16 cellular contexts compared by ENCODE assay signal in the genomic region with DNA sequence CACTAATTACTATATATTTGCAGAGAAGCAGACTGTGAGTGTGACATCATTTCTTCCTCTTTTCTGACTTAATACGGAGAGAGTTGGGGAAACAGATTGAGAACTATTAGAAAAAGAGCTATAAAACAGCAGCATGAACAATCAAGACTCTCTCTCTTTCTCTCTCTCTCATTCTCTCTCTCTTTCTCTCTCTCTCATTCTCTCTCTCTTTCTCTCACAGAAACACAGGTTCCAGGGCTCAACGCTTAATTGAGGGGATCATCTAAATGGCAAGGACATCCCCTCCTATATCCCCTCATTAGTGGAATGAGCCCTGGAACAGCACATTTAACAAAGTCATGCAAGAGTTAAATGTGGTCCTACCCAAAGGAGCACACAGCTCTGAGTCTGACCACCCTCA.
DNase-seq lines count a peak whose midpoint lies in the region; ATAC-seq and TF ChIP-seq lines count a peak whose summit lies in the region.
"Had no signal": no experiment of that assay in that cellular context is flagged by ENCODE, and none has a peak within 500 bp of the region (broad histone marks: within the 10 kb centered on the region; RNA-seq: fewer than 3 reads in every experiment).

No MANE protein-coding gene starts in this region.

- H3K36me3 ChIP-seq in HEK293 (ENCODE audit: control insufficient read depth in 2 of 2, insufficient read depth in 1 of 2, low read length in 2 of 2) (no peaks in the 10 kb centered on the region), trophoblast cell (ENCODE audit: control insufficient read depth in 1 of 2, insufficient read depth in 2 of 2, low read length in 2 of 2) (peaks cover 0 to 1% of the 10 kb centered on the region in 2 experiments)
- H3K36me3 ChIP-seq: HAP-1 had no signal

- no peaks in the 10 kb centered on the region for H3K27me3 ChIP-seq in trophoblast cell (ENCODE audit: insufficient read depth, low read length)

- no peaks in the 10 kb centered on the region for H3K4me1 ChIP-seq in HEK293 (ENCODE audit: control insufficient read depth, insufficient read depth, low read length)
- H3K4me1 ChIP-seq in trophoblast cell (ENCODE audit: control insufficient read depth in 1 of 2, insufficient read depth in 2 of 2, low read length in 2 of 2), result peaks cover 14 to 17% of the 10 kb centered on the region in 2 experiments
- H3K4me1 ChIP-seq: HAP-1 had no signal

- CTCF ChIA-PET in HEK293 (lab: Yijun Ruan, JAX), result no interaction called here

- H3K14ac ChIP-seq in trophoblast cell (ENCODE audit: low read length), result no peak overlapping the region

- DNase-seq in CD14-positive monocyte (ENCODE audit: low spot score), result no peak
- no peak for DNase-seq in trophoblast cell
- DNase-seq in naive thymus-derived CD8-positive, alpha-beta T cell, result no peak
- DNase-seq in GM10266 (ENCODE audit: extremely low spot score), result no peak
- DNase-seq: C1 segment of cervical spinal cord; Caco-2; CD4-positive, CD25-positive, alpha-beta regulatory T cell; CD8-positive, alpha-beta T cell; DMS153; DND-41; GDM1; GOT3 had no signal

- no peak overlapping the region for H4K12ac ChIP-seq in trophoblast cell (ENCODE audit: low read depth, low read length)

- intact Hi-C loops in CD14-positive monocyte (cut with micrococcal nuclease), result no loop called here
- intact Hi-C loops in dendritic cell treated with granulocyte-macrophage colony-stimulating factor and Interleukin-4, amounts not matched to agents 40 ng/mL and 50 ng/mL, for 4 days (cut with micrococcal nuclease), result no loop called here

- H3K79me1 ChIP-seq in trophoblast cell (ENCODE audit: low read length), result peaks cover 9% of the 10 kb centered on the region

- no CpG with 5 or more reads among the region's 2 CpGs for WGBS in trophoblast cell (ENCODE audit: extremely low coverage, insufficient coverage, insufficient read length)

- H3K4me3 Mint-ChIP-seq in CD14-positive monocyte, result peak overlapping the region in 1 of 2 donors; percentile 13
- H3K4me3 Mint-ChIP-seq in dendritic cell treated with granulocyte-macrophage colony-stimulating factor and Interleukin-4, amounts not matched to agents 40 ng/mL and 50 ng/mL, for 4 days, result peak overlapping the region; percentile 4
- no peak overlapping the region for H3K4me3 Mint-ChIP-seq in naive thymus-derived CD8-positive, alpha-beta T cell
- H3K4me3 Mint-ChIP-seq: CD4-positive, CD25-positive, alpha-beta regulatory T cell; CD8-positive, alpha-beta T cell had no signal

- no peak overlapping the region for H3K23ac ChIP-seq in trophoblast cell (ENCODE audit: low read length)

- no peak for ATAC-seq in GM18520 (IDR thresholded peaks at IDR 0.05; ENCODE audit: unreplicated experiment)
- no peak for ATAC-seq in naive thymus-derived CD8-positive, alpha-beta T cell
- ATAC-seq: CD8-positive, alpha-beta T cell had no signal

- no peak overlapping the region for H2BK12ac ChIP-seq in trophoblast cell (ENCODE audit: low read length)

- H3K4me3 ChIP-seq in HEK293 (ENCODE audit: low read depth, low read length) (no peak overlapping the region), trophoblast cell (ENCODE audit: low read depth, low read length) (no peak overlapping the region)
- H3K4me3 ChIP-seq: HAP-1 had no signal

- H3K27ac Mint-ChIP-seq in CD14-positive monocyte, result peak overlapping the region in 4 of 7 donors; percentile 17 to 70 (median 44)
- peak overlapping the region; percentile 79 for H3K27ac Mint-ChIP-seq in dendritic cell treated with granulocyte-macrophage colony-stimulating factor and Interleukin-4, amounts not matched to agents 40 ng/mL and 50 ng/mL, for 4 days
- H3K27ac Mint-ChIP-seq in naive thymus-derived CD8-positive, alpha-beta T cell, result no peak overlapping the region
- H3K27ac Mint-ChIP-seq: CD4-positive, CD25-positive, alpha-beta regulatory T cell; CD8-positive, alpha-beta T cell had no signal

- no peak overlapping the region for H2BK120ac ChIP-seq in trophoblast cell (ENCODE audit: insufficient read depth, low read length, poor library complexity)

- H3K9me3 Mint-ChIP-seq in CD14-positive monocyte, result peaks cover 0 to 8% (median 5%) of the 10 kb centered on the region in 7 donors
- H3K9me3 Mint-ChIP-seq in dendritic cell treated with granulocyte-macrophage colony-stimulating factor and Interleukin-4, amounts not matched to agents 40 ng/mL and 50 ng/mL, for 4 days, result no peaks in the 10 kb centered on the region
- peaks cover 11 to 46% (median 20%) of the 10 kb centered on the region in 9 donors for H3K9me3 Mint-ChIP-seq in naive thymus-derived CD8-positive, alpha-beta T cell

- no peak overlapping the region for H2AK5ac ChIP-seq in trophoblast cell (ENCODE audit: low read length)

- no peak overlapping the region for H4K91ac ChIP-seq in trophoblast cell (ENCODE audit: low read depth, low read length)

- no peak overlapping the region for H4K8ac ChIP-seq in trophoblast cell (ENCODE audit: low read depth, low read length)

- H3K36me3 Mint-ChIP-seq in CD14-positive monocyte, result no peaks in the 10 kb centered on the region
- no peaks in the 10 kb centered on the region for H3K36me3 Mint-ChIP-seq in dendritic cell treated with granulocyte-macrophage colony-stimulating factor and Interleukin-4, amounts not matched to agents 40 ng/mL and 50 ng/mL, for 4 days (ENCODE audit: low read depth)
- H3K36me3 Mint-ChIP-seq in naive thymus-derived CD8-positive, alpha-beta T cell, result peaks cover 0 to 22% (median 1%) of the 10 kb centered on the region in 3 donors
- H3K36me3 Mint-ChIP-seq: CD4-positive, CD25-positive, alpha-beta regulatory T cell; CD8-positive, alpha-beta T cell had no signal

- H2AFZ ChIP-seq in trophoblast cell (ENCODE audit: insufficient read depth, low read length, poor library complexity), result no peak overlapping the region

- peak overlapping the region; percentile 43 for H3K4ac ChIP-seq in trophoblast cell (ENCODE audit: low read depth, low read length)

- no peak overlapping the region for H3K4me2 ChIP-seq in trophoblast cell (ENCODE audit: low read length)

- no peak overlapping the region for H2BK5ac ChIP-seq in trophoblast cell (ENCODE audit: low read depth, low read length, poor library complexity)

- H3K27ac ChIP-seq in HEK293 (ENCODE audit: extremely low read depth, low read depth, low read length) (no peak overlapping the region), trophoblast cell (ENCODE audit: low read depth, low read length) (no peak overlapping the region)

- no peak overlapping the region for H3K9ac ChIP-seq in trophoblast cell (ENCODE audit: low read length)

- POLR2A ChIA-PET in HEK293 (lab: Yijun Ruan, JAX), result no interaction called here
- POLR2A ChIA-PET in naive thymus-derived CD8-positive, alpha-beta T cell (lab: Charles Lee), result no interaction called here

- no peaks in the 10 kb centered on the region for H3K79me2 ChIP-seq in trophoblast cell (ENCODE audit: control insufficient read depth, insufficient read depth, low read length, poor library complexity)

- peaks cover 6 to 14% (median 9%) of the 10 kb centered on the region in 3 donors for H3K27me3 Mint-ChIP-seq in CD14-positive monocyte (ENCODE audit: low read depth in 3 of 3)
- peaks cover 7% of the 10 kb centered on the region for H3K27me3 Mint-ChIP-seq in dendritic cell treated with granulocyte-macrophage colony-stimulating factor and Interleukin-4, amounts not matched to agents 40 ng/mL and 50 ng/mL, for 4 days
- peaks cover 0 to 40% (median 7%) of the 10 kb centered on the region in 5 donors for H3K27me3 Mint-ChIP-seq in naive thymus-derived CD8-positive, alpha-beta T cell

- H3K9me3 ChIP-seq in HEK293 (ENCODE audit: control insufficient read depth, insufficient read depth, low read depth, low read length), result no peaks in the 10 kb centered on the region; the same call in 1 of the 2 replicates
- no peaks in the 10 kb centered on the region for H3K9me3 ChIP-seq in trophoblast cell (ENCODE audit: insufficient read depth, low read depth, low read length)
- H3K9me3 ChIP-seq: HAP-1 had no signal

- H3K4me1 Mint-ChIP-seq in CD14-positive monocyte, result peaks cover 22% of the 10 kb centered on the region
- peaks cover 13% of the 10 kb centered on the region for H3K4me1 Mint-ChIP-seq in dendritic cell treated with granulocyte-macrophage colony-stimulating factor and Interleukin-4, amounts not matched to agents 40 ng/mL and 50 ng/mL, for 4 days (ENCODE audit: low read depth)
- peaks cover 0 to 22% (median under 1%) of the 10 kb centered on the region in 4 donors for H3K4me1 Mint-ChIP-seq in naive thymus-derived CD8-positive, alpha-beta T cell
- H3K4me1 Mint-ChIP-seq: CD4-positive, CD25-positive, alpha-beta regulatory T cell had no signal

- TF ChIP-seq CTCF in CD14-positive monocyte (IDR thresholded peaks at IDR 0.05) (no peak), HEK293 (tag by site-specific recombination; IDR thresholded peaks at IDR 0.05) (no peak), GM10266 (IDR thresholded peaks at IDR 0.05; ENCODE audit: control insufficient read depth, insufficient read depth, low read depth, missing control alignments) (no peak)

- H3K18ac ChIP-seq in trophoblast cell (ENCODE audit: low read length), result no peak overlapping the region

TF ChIP-seq in HEK293, 187 proteins besides CTCF, POLR2A, EP300 and RAD21 (continues in another document):
- TF ChIP-seq YY1 (tag by site-specific recombination; IDR thresholded peaks at IDR 0.05) (no peak), ZNF610 (tag by site-specific recombination; IDR thresholded peaks at IDR 0.05; ENCODE audit: borderline replicate concordance) (no peak), ZEB2 (tag by site-specific recombination; IDR thresholded peaks at IDR 0.05) (no peak), ZNF391 (tag by site-specific recombination; IDR thresholded peaks at IDR 0.05; ENCODE audit: borderline replicate concordance, low read depth) (no peak), ZNF707 (tag by site-specific recombination; IDR thresholded peaks at IDR 0.05) (no peak), ZNF555 (tag by site-specific recombination; conservative IDR thresholded peaks at IDR 0.05) (no peak), ZNF660 (tag by site-specific recombination; IDR thresholded peaks at IDR 0.05) (no peak), ZNF596 (tag by site-specific recombination; IDR thresholded peaks at IDR 0.05) (peak; percentile 94), ZBTB20 (tag by site-specific recombination; IDR thresholded peaks at IDR 0.05) (peak; percentile 34; the same call in 1 of the 2 replicates), ZNF76 (tag by site-specific recombination; IDR thresholded peaks at IDR 0.05; ENCODE audit: borderline replicate concordance, low read depth) (no peak)
- TF ChIP-seq, protein P1, sequence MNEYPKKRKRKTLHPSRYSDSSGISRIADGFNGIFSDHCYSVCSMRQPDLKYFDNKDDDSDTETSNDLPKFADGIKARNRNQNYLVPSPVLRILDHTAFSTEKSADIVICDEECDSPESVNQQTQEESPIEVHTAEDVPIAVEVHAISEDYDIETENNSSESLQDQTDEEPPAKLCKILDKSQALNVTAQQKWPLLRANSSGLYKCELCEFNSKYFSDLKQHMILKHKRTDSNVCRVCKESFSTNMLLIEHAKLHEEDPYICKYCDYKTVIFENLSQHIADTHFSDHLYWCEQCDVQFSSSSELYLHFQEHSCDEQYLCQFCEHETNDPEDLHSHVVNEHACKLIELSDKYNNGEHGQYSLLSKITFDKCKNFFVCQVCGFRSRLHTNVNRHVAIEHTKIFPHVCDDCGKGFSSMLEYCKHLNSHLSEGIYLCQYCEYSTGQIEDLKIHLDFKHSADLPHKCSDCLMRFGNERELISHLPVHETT (tag by site-specific recombination; IDR thresholded peaks at IDR 0.05), result no peak

Comparison
In these comparisons a context has a peak if more than half of its experiments do, and no peak if none do; other contexts are left out.
1. H3K27ac Mint-ChIP-seq: peak in CD14-positive monocyte (4 of 7) and dendritic cell treated with granulocyte-macrophage colony-stimulating factor and Interleukin-4, amounts not matched to agents 40 ng/mL and 50 ng/mL, for 4 days (single experiment); none in naive thymus-derived CD8-positive, alpha-beta T cell (0 of 10).